Comparison of ENCODE assay signal across 24 cellular contexts in the genomic region with DNA sequence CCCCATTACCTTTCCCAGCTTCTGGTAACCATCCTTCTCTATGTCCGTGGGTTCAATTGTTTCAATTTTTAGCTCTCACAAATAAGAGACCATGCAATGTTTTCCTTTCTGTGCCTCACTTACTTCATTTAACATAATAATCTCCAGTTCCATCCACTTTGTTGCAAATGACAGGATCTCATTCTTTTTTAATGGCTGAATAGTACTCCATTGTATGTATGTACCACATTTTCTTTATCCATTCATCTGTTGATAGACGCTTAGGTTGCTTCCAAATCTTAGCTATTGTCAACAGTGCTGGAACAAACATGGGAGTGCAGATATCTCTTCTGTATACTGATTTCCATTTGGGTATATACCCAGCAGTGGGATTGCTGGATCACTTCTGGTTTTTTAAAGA. TPM values are rescaled to one million over a fixed set of nuclear protein-coding genes. Genes with fewer than 3 reads are reported as not detected.
DNase-seq lines count a peak whose midpoint lies in the region; ATAC-seq and TF ChIP-seq lines count a peak whose summit lies in the region.
"Had no signal": no experiment of that assay in that cellular context is flagged by ENCODE, and none has a peak within 500 bp of the region (broad histone marks: within the 10 kb centered on the region; RNA-seq: fewer than 3 reads in every experiment).

No MANE protein-coding gene starts in this region.

- no peak overlapping the region for H3K27ac Mint-ChIP-seq in natural killer cell
- no peak overlapping the region for H3K27ac Mint-ChIP-seq in natural killer cell treated with Interleukin-12 subunit alpha and Interleukin-12 subunit beta and Interleukin-15 and Interleukin-18, amount 100 ng/mL, for 72 hours
- H3K27ac Mint-ChIP-seq in activated T-helper 17 cell treated with anti-CD3 and anti-CD28 coated beads, Interleukin-2, amount 50 U/mL, for 72 hours: no peak overlapping the region
- H3K27ac Mint-ChIP-seq in naive thymus-derived CD4-positive, alpha-beta T cell: peak overlapping the region in 1 of 9 donors; percentile 12
- H3K27ac Mint-ChIP-seq: CD14-positive monocyte, GM23338 had no signal

- TF ChIP-seq CTCF in natural killer cell (IDR thresholded peaks at IDR 0.05): no peak

- H3K4me3 ChIP-seq in naive thymus-derived CD4-positive, alpha-beta T cell (ENCODE audit: low read length): no peak overlapping the region
- H3K4me3 ChIP-seq in H7 (ENCODE audit: insufficient read depth, low read depth, low read length): no peak overlapping the region
- H3K4me3 ChIP-seq: Peyer's patch, SJCRH30 had no signal

- peaks cover 27 to 35% of the 10 kb centered on the region in 2 donors for H3K27me3 Mint-ChIP-seq in natural killer cell (ENCODE audit: low read depth in 2 of 2)
- H3K27me3 Mint-ChIP-seq in natural killer cell treated with Interleukin-12 subunit alpha and Interleukin-12 subunit beta and Interleukin-15 and Interleukin-18, amount 100 ng/mL, for 72 hours: peaks cover 27 to 29% of the 10 kb centered on the region in 2 donors
- peaks cover 14% of the 10 kb centered on the region for H3K27me3 Mint-ChIP-seq in activated T-helper 17 cell treated with anti-CD3 and anti-CD28 coated beads, Interleukin-2, amount 50 U/mL, for 72 hours
- peaks cover 15 to 49% (median 18%) of the 10 kb centered on the region in 5 donors for H3K27me3 Mint-ChIP-seq in naive thymus-derived CD4-positive, alpha-beta T cell

- H3K36me3 ChIP-seq in naive thymus-derived CD4-positive, alpha-beta T cell (ENCODE audit: control insufficient read depth in 2 of 3, insufficient read depth in 3 of 3, low read length in 3 of 3): no peaks in the 10 kb centered on the region
- H3K36me3 ChIP-seq in H7 (replicated peaks; ENCODE audit: control insufficient read depth, insufficient read depth, low read length): no peaks in the 10 kb centered on the region; the same call in none of the 2 replicates
- H3K36me3 ChIP-seq: Peyer's patch, SJCRH30 had no signal

- TF ChIP-seq POLR2A in GM18505 (IDR thresholded peaks at IDR 0.05; ENCODE audit: borderline replicate concordance, extremely low read depth, insufficient read depth, insufficient read length): no peak

- H3K4me1 Mint-ChIP-seq in natural killer cell: peaks cover 13 to 18% of the 10 kb centered on the region in 2 donors
- peaks cover 11 to 16% of the 10 kb centered on the region in 2 donors for H3K4me1 Mint-ChIP-seq in natural killer cell treated with Interleukin-12 subunit alpha and Interleukin-12 subunit beta and Interleukin-15 and Interleukin-18, amount 100 ng/mL, for 72 hours (ENCODE audit: low read depth in 2 of 2)
- no peaks in the 10 kb centered on the region for H3K4me1 Mint-ChIP-seq in activated T-helper 17 cell treated with anti-CD3 and anti-CD28 coated beads, Interleukin-2, amount 50 U/mL, for 72 hours
- peaks cover 12 to 32% (median 26%) of the 10 kb centered on the region in 7 donors for H3K4me1 Mint-ChIP-seq in naive thymus-derived CD4-positive, alpha-beta T cell

- H3K36me3 Mint-ChIP-seq in natural killer cell: no peaks in the 10 kb centered on the region
- peaks cover 5% of the 10 kb centered on the region for H3K36me3 Mint-ChIP-seq in natural killer cell treated with Interleukin-12 subunit alpha and Interleukin-12 subunit beta and Interleukin-15 and Interleukin-18, amount 100 ng/mL, for 72 hours
- H3K36me3 Mint-ChIP-seq in activated T-helper 17 cell treated with anti-CD3 and anti-CD28 coated beads, Interleukin-2, amount 50 U/mL, for 72 hours (ENCODE audit: low read depth): peaks cover 10% of the 10 kb centered on the region
- H3K36me3 Mint-ChIP-seq in naive thymus-derived CD4-positive, alpha-beta T cell: peaks cover 0 to 7% (median 0%) of the 10 kb centered on the region in 5 donors

- peaks cover 11 to 13% of the 10 kb centered on the region in 2 donors for H3K4me1 ChIP-seq in naive thymus-derived CD4-positive, alpha-beta T cell (ENCODE audit: control insufficient read depth in 2 of 2, insufficient read depth in 2 of 2, low read length in 2 of 2)
- H3K4me1 ChIP-seq: SJCRH30 had no signal

- CTCF ChIA-PET in naive thymus-derived CD4-positive, alpha-beta T cell (lab: Charles Lee): no interaction called here

- no peaks in the 10 kb centered on the region for H3K9me3 ChIP-seq in naive thymus-derived CD4-positive, alpha-beta T cell (ENCODE audit: control insufficient read depth in 2 of 3, low read length in 3 of 3)
- H3K9me3 ChIP-seq: Peyer's patch, SJCRH30 had no signal

- no peaks in the 10 kb centered on the region for H3K9me3 Mint-ChIP-seq in natural killer cell
- H3K9me3 Mint-ChIP-seq in natural killer cell treated with Interleukin-12 subunit alpha and Interleukin-12 subunit beta and Interleukin-15 and Interleukin-18, amount 100 ng/mL, for 72 hours: no peaks in the 10 kb centered on the region
- H3K9me3 Mint-ChIP-seq in activated T-helper 17 cell treated with anti-CD3 and anti-CD28 coated beads, Interleukin-2, amount 50 U/mL, for 72 hours: no peaks in the 10 kb centered on the region
- H3K9me3 Mint-ChIP-seq in naive thymus-derived CD4-positive, alpha-beta T cell: peaks cover 0 to 12% (median 0%) of the 10 kb centered on the region in 11 donors

- no peak for ATAC-seq in natural killer cell
- no peak for ATAC-seq in natural killer cell treated with Interleukin-12 subunit alpha and Interleukin-12 subunit beta and Interleukin-15 and Interleukin-18, amount 100 ng/mL, for 72 hours
- ATAC-seq in activated T-helper 17 cell treated with anti-CD3 and anti-CD28 coated beads, Interleukin-2, amount 50 U/mL, for 72 hours (replicated peaks): no peak
- ATAC-seq in naive thymus-derived CD4-positive, alpha-beta T cell: no peak
- ATAC-seq in GM18505 (IDR thresholded peaks at IDR 0.05; ENCODE audit: unreplicated experiment): no peak
- ATAC-seq: GM23338 had no signal

- intact Hi-C loops in natural killer cell (cut with micrococcal nuclease): no loop called here
- intact Hi-C loops in naive thymus-derived CD4-positive, alpha-beta T cell (cut with micrococcal nuclease): no loop called here

- POLR2A ChIA-PET in naive thymus-derived CD4-positive, alpha-beta T cell (lab: Charles Lee): no interaction called here

- H3K4me3 Mint-ChIP-seq in natural killer cell: peak overlapping the region; percentile 47
- no peak overlapping the region for H3K4me3 Mint-ChIP-seq in natural killer cell treated with Interleukin-12 subunit alpha and Interleukin-12 subunit beta and Interleukin-15 and Interleukin-18, amount 100 ng/mL, for 72 hours
- H3K4me3 Mint-ChIP-seq in activated T-helper 17 cell treated with anti-CD3 and anti-CD28 coated beads, Interleukin-2, amount 50 U/mL, for 72 hours: peak overlapping the region; percentile 7
- peak overlapping the region in 6 of 10 donors; percentile 2 to 76 (median 54) for H3K4me3 Mint-ChIP-seq in naive thymus-derived CD4-positive, alpha-beta T cell

- no peak overlapping the region for H3K27ac ChIP-seq in naive thymus-derived CD4-positive, alpha-beta T cell (ENCODE audit: low read depth, low read length)
- H3K27ac ChIP-seq: Peyer's patch, SJCRH30 had no signal

- H3K27me3 ChIP-seq in naive thymus-derived CD4-positive, alpha-beta T cell (ENCODE audit: control insufficient read depth in 2 of 2, insufficient read depth in 2 of 2, low read length in 2 of 2): peaks cover 0 to 6% of the 10 kb centered on the region in 2 donors
- H3K27me3 ChIP-seq in H7 (ENCODE audit: control insufficient read depth, insufficient read depth, low read length): no peaks in the 10 kb centered on the region
- H3K27me3 ChIP-seq: Peyer's patch, SJCRH30 had no signal

- DNase-seq in natural killer cell: no peak
- no peak for DNase-seq in natural killer cell treated with Interleukin-12 subunit alpha and Interleukin-12 subunit beta and Interleukin-15 and Interleukin-18, amount 100 ng/mL, for 72 hours (ENCODE audit: low spot score)
- no peak for DNase-seq in naive thymus-derived CD4-positive, alpha-beta T cell
- DNase-seq in activated CD4-positive, alpha-beta T cell treated with anti-CD3 and anti-CD28 coated beads, Interleukin-2, amount 50 U/mL, for 4 hours: no peak
- no peak for DNase-seq in epidermal melanocyte (ENCODE audit: insufficient read length, low spot score)
- DNase-seq in H7: no peak
- DNase-seq: COR-L47, DMS 273 treated with DMSO at 0.1 percent for 48 hours, DMS79 treated with DMSO at 0.1 percent for 48 hours, HCEC 1CT, KBM-7, MM.1S, NCI-H1048, NCI-H1417 treated with DMSO at 0.1 percent for 48 hours, NCI-H1930, NCI-H345, NCI-H524, Peyer's patch, SJCRH30 had no signal

RNA-seq across cellular contexts. Expression of a gene that starts 1.8 kb away (rescaled TPM):
- under 1 TPM in 2 of 3 donors, not detected in 1; 0.75 to 0.94 TPM for total RNA-seq in natural killer cell
- 1 to 10 TPM; 2.2 to 2.3 TPM for total RNA-seq in natural killer cell treated with Interleukin-12 subunit alpha and Interleukin-12 subunit beta and Interleukin-15 and Interleukin-18, amount 100 ng/mL, for 72 hours
- 1 to 10 TPM; 4.7 to 5.2 TPM for total RNA-seq in activated T-helper 17 cell treated with anti-CD3 and anti-CD28 coated beads, Interleukin-2, amount 50 U/mL, for 72 hours
- total RNA-seq in naive thymus-derived CD4-positive, alpha-beta T cell: 1 to 10 TPM in 3 of 5 experiments, under 1 TPM in 2; 0.65 to 1.4 (median 1.1) TPM
- polyA plus RNA-seq in naive thymus-derived CD4-positive, alpha-beta T cell: under 1 TPM in 1 of 2 donors, not detected in 1; 0.74 TPM
- total RNA-seq in H7 (2014; rRNA removed; shearing (Covaris generic)): 12.2 and 15.7 TPM in 2 replicates
- total RNA-seq: OCI-LY7, SJCRH30 had no signal
- polyA plus RNA-seq: CD14-positive monocyte had no signal
